Comparison of ENCODE assay signal across 34 cellular contexts in the genomic region with DNA sequence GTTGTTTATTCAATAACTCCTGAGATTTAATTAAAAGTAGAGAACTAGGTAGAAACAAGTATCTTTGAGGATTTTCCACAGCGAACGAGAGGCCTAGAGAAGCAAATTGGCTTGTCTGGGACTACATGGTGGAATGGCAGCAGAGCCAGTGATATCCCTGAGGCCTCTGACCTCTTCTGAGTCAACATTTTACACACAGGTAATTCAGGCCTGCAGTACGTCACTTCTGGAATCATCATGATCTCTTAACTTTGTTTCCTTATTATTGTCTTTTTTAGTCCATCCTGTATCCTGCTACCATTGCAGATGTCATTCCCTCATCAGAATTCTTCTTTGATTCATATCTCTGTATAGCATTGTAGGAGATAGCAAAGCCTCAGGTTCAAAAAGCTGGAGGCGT.
"Had no signal": no experiment of that assay in that cellular context is flagged by ENCODE, and none has a peak within 500 bp of the region (broad histone marks: within the 10 kb centered on the region; RNA-seq: fewer than 3 reads in every experiment).

No MANE protein-coding gene starts in this region.

- FAIRE-seq: astrocyte, bronchial epithelial cell had no signal

- H3K36me3 ChIP-seq: breast epithelium had no signal

- H3K4me1 ChIP-seq: adrenal gland, ascending aorta, body of pancreas, breast epithelium had no signal

- ATAC-seq: activated naive CD4-positive, alpha-beta T cell treated with anti-CD3 and anti-CD28 coated beads, Interleukin-2, amount 50 U/mL, for 72 hours; activated naive CD8-positive, alpha-beta T cell treated with anti-CD3 and anti-CD28 coated beads, Interleukin-2, amount 50 U/mL, for 24 hours; activated T-cell treated with anti-CD3 and anti-CD28 coated beads, Interleukin-2, amount 50 U/mL, for 4 hours; activated T-cell treated with anti-CD3 and anti-CD28 coated beads, Interleukin-2, amount 50 U/mL, for 72 hours; activated T-helper 17 cell treated with anti-CD3 and anti-CD28 coated beads, Interleukin-2, amount 50 U/mL, for 72 hours; body of pancreas had no signal

- DNase-seq: activated effector memory CD4-positive, alpha-beta T cell treated with anti-CD3 and anti-CD28 coated beads, Interleukin-2, amount 50 U/mL, for 16 hours; activated effector memory CD4-positive, alpha-beta T cell treated with Interleukin-2 at 50 U/mL for 16 hours; activated gamma-delta T cell; activated gamma-delta T cell treated with Interleukin-2 at 50 U/mL for 16 hours; activated naive CD4-positive, alpha-beta T cell; activated naive CD4-positive, alpha-beta T cell treated with anti-CD3 and anti-CD28 coated beads for 36 hours; activated naive CD4-positive, alpha-beta T cell treated with anti-CD3 and anti-CD28 coated beads, Interleukin-2, amount 10 ng/mL, durations not matched to agents 7 days and 5 days; activated naive CD4-positive, alpha-beta T cell treated with anti-CD3 and anti-CD28 coated beads, Interleukin-2, amount 50 U/mL, for 16 hours; activated naive CD4-positive, alpha-beta T cell treated with Interleukin-2 at 50 U/mL for 16 hours; activated naive CD8-positive, alpha-beta T cell treated with anti-CD3 and anti-CD28 coated beads for 36 hours; activated naive CD8-positive, alpha-beta T cell treated with anti-CD3 and anti-CD28 coated beads, Interleukin-2, amount 10 ng/mL, durations not matched to agents 7 days and 5 days; activated naive CD8-positive, alpha-beta T cell treated with anti-CD3 and anti-CD28 coated beads, Interleukin-2, amount 50 U/mL, for 24 hours; activated T-cell treated with anti-CD3 and anti-CD28 coated beads, Interleukin-2, amount 50 U/mL, for 1 hour; activated T-cell treated with anti-CD3 and anti-CD28 coated beads, Interleukin-2, amount 50 U/mL, for 24 hours; activated T-cell treated with anti-CD3 and anti-CD28 coated beads, Interleukin-2, amount 50 U/mL, for 4 hours; activated T-cell treated with anti-CD3 and anti-CD28 coated beads, Interleukin-2, amount 50 U/mL, for 48 hours; activated T-cell treated with anti-CD3 and anti-CD28 coated beads, Interleukin-2, amount 50 U/mL, for 72 hours; adrenal gland; amniotic stem cell; amygdala; anterior cingulate cortex; aorta; body of pancreas; brain microvascular endothelial cell; caudate nucleus; central memory CD4-positive, alpha-beta T cell; cerebellar nuclear complex had no signal

- H3K27ac ChIP-seq: adrenal gland, ascending aorta, body of pancreas, brain microvascular endothelial cell, breast epithelium, cardiac muscle cell had no signal

- H3K9me3 ChIP-seq: adrenal gland, ascending aorta, body of pancreas, breast epithelium had no signal

- H3K27me3 ChIP-seq: adrenal gland, ascending aorta, body of pancreas, brain microvascular endothelial cell, breast epithelium, cardiac muscle cell had no signal

- H3K4me3 ChIP-seq: adrenal gland, ascending aorta, body of pancreas, breast epithelium, cardiac muscle cell had no signal
